In the genomic region with DNA sequence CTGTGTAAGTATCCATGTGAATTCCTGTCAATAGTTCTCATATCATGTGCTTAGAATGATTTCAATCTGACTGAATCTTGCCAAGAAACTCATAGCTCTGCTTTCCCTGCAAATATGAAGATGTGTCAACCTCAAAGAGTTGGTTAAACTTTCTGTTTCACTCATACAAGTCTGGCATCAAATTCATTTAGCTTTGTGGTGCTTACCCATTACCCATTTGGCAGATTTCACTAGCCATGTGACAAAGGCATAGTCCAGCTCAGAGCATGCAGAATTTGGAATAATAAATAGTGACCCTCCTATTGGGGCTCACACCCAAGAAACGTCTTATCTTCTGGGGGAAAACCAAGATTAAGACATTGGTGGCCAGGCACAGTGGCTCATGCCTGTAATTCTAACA, we compare ENCODE assay signal across 14 cellular contexts.
DNase-seq lines count a peak whose midpoint lies in the region; ATAC-seq and TF ChIP-seq lines count a peak whose summit lies in the region.
"Had no signal": no experiment of that assay in that cellular context is flagged by ENCODE, and none has a peak within 500 bp of the region (broad histone marks: within the 10 kb centered on the region; RNA-seq: fewer than 3 reads in every experiment).

No MANE protein-coding gene starts in this region.

- no peak overlapping the region for H3K4me3 Mint-ChIP-seq in activated naive CD4-positive, alpha-beta T cell treated with anti-CD3 and anti-CD28 coated beads, Interleukin-2, amount 10 ng/mL, durations not matched to agents 7 days and 5 days
- H3K4me3 Mint-ChIP-seq in activated CD8-positive, alpha-beta T cell treated with anti-CD3 and anti-CD28 coated beads for 36 hours, result no peak overlapping the region
- H3K4me3 Mint-ChIP-seq in CD4-positive, alpha-beta memory T cell, result no peak overlapping the region
- H3K4me3 Mint-ChIP-seq: B cell, mesothelial cell of epicardium had no signal

- H3K4me3 ChIP-seq in fibroblast of lung (replicated peaks in 1 of 4; ENCODE audit: control extremely low read depth in 1 of 4, insufficient read depth in 1 of 4, low read depth in 3 of 4, low read length in 4 of 4) (no peak overlapping the region), thoracic aorta (no peak overlapping the region)
- H3K4me3 ChIP-seq in CD4-positive, alpha-beta memory T cell (ENCODE audit: low read length in 2 of 2), result no peak overlapping the region
- H3K4me3 ChIP-seq: SJSA1 had no signal

- intact Hi-C loops in activated CD8-positive, alpha-beta T cell treated with anti-CD3 and anti-CD28 coated beads for 36 hours (cut with micrococcal nuclease), result no loop called here
- intact Hi-C loops in CD4-positive, alpha-beta memory T cell (cut with micrococcal nuclease), result no loop called here

- H3K27me3 ChIP-seq in fibroblast of lung (ENCODE audit: control insufficient read depth, insufficient read depth, low read length) (no peaks in the 10 kb centered on the region), thoracic aorta (replicated peaks; ENCODE audit: insufficient read depth) (no peaks in the 10 kb centered on the region)
- no peaks in the 10 kb centered on the region for H3K27me3 ChIP-seq in CD4-positive, alpha-beta memory T cell (ENCODE audit: insufficient read depth, low read length)
- H3K27me3 ChIP-seq: SJSA1 had no signal

- no peak overlapping the region for H3K4me2 ChIP-seq in fibroblast of lung (ENCODE audit: extremely low read depth, insufficient read depth, low read length)

- H4K20me1 ChIP-seq in fibroblast of lung (ENCODE audit: control insufficient read depth, extremely low read depth, insufficient read depth, low read length), result no peaks in the 10 kb centered on the region

- peak; percentile 64 for ATAC-seq in activated CD8-positive, alpha-beta T cell treated with anti-CD3 and anti-CD28 coated beads for 36 hours
- ATAC-seq in thoracic aorta (ENCODE audit: insufficient number of reproducible peaks, low FRiP score, low read depth), result no peak

- H3K79me2 ChIP-seq in fibroblast of lung (ENCODE audit: control insufficient read depth, insufficient read depth, low read length), result no peaks in the 10 kb centered on the region

- H3K36me3 ChIP-seq in fibroblast of lung (ENCODE audit: control insufficient read depth, insufficient read depth, low read length) (no peaks in the 10 kb centered on the region), thoracic aorta (no peaks in the 10 kb centered on the region)
- no peaks in the 10 kb centered on the region for H3K36me3 ChIP-seq in CD4-positive, alpha-beta memory T cell (ENCODE audit: insufficient read depth, low read length)

- DNase-seq in activated naive CD4-positive, alpha-beta T cell treated with anti-CD3 and anti-CD28 coated beads, Interleukin-2, amount 10 ng/mL, durations not matched to agents 7 days and 5 days, result no peak
- no peak for DNase-seq in activated naive CD4-positive, alpha-beta T cell treated with Interleukin-2 at 50 U/mL for 16 hours
- DNase-seq in activated CD8-positive, alpha-beta T cell treated with anti-CD3 and anti-CD28 coated beads for 36 hours, result no peak
- peak; percentile 66 to 79 for DNase-seq in fibroblast of lung (ENCODE audit: low read depth in 2 of 2)
- DNase-seq in thoracic aorta (ENCODE audit: low spot score), result no peak
- DNase-seq in CD4-positive, alpha-beta memory T cell, result no peak
- no peak for DNase-seq in hepatic stellate cell (ENCODE audit: low spot score)
- DNase-seq in NCI-H2227 (lab: John Stamatoyannopoulos, UW; ENCODE audit: unreplicated experiment), result no peak
- DNase-seq: activated CD4-positive, CD25-positive, alpha-beta regulatory T cell treated with anti-CD3 and anti-CD28 coated beads, Interleukin-2, amount 50 U/mL, for 72 hours; anterior cingulate cortex; NCI-H82 had no signal

- H2AFZ ChIP-seq in fibroblast of lung (ENCODE audit: low read length), result no peak overlapping the region

- CTCF ChIA-PET in activated naive CD4-positive, alpha-beta T cell treated with anti-CD3 and anti-CD28 coated beads, Interleukin-2, amount 10 ng/mL, durations not matched to agents 7 days and 5 days (lab: Charles Lee), result interaction anchor here (1.4 to 3.7 kb wide), 3 partner anchors 40 to 1175 kb away, joined by 4 to 31 read pairs (median 21); no protein-coding TSS in a partner anchor
- CTCF ChIA-PET in activated CD8-positive, alpha-beta T cell treated with anti-CD3 and anti-CD28 coated beads for 36 hours (lab: Charles Lee), result interaction anchor here (1.0 to 6.1 kb wide), 7 partner anchors 24 to 1176 kb away, joined by 3 to 46 read pairs (median 5); no protein-coding TSS in a partner anchor
- CTCF ChIA-PET in CD4-positive, alpha-beta memory T cell (lab: Charles Lee; ENCODE audit: partially characterized antibody), result interaction anchor here (1.4 to 5.9 kb wide), 2 partner anchors 39 to 1175 kb away, joined by 5 to 39 read pairs; no protein-coding TSS in a partner anchor

- no peak for TF ChIP-seq CTCF in activated CD8-positive, alpha-beta T cell treated with anti-CD3 and anti-CD28 coated beads for 36 hours (IDR thresholded peaks at IDR 0.05)
- TF ChIP-seq CTCF in fibroblast of lung (conservative IDR thresholded peaks at IDR 0.05 in 1 of 2, IDR thresholded peaks at IDR 0.05 in 1 of 2; ENCODE audit: low read depth in 1 of 2, low read length in 2 of 2), result no peak
- TF ChIP-seq CTCF in thoracic aorta (IDR thresholded peaks at IDR 0.05), result no peak

- no peak overlapping the region for H3K9ac ChIP-seq in fibroblast of lung (ENCODE audit: insufficient read depth, low read length)

- peak overlapping the region; percentile 64 for H3K27ac Mint-ChIP-seq in activated naive CD4-positive, alpha-beta T cell treated with anti-CD3 and anti-CD28 coated beads, Interleukin-2, amount 10 ng/mL, durations not matched to agents 7 days and 5 days
- H3K27ac Mint-ChIP-seq in activated CD8-positive, alpha-beta T cell treated with anti-CD3 and anti-CD28 coated beads for 36 hours, result peak overlapping the region; percentile 87
- no peak overlapping the region for H3K27ac Mint-ChIP-seq in CD4-positive, alpha-beta memory T cell
- H3K27ac Mint-ChIP-seq: B cell, mesothelial cell of epicardium had no signal

- H3K27me3 Mint-ChIP-seq in activated naive CD4-positive, alpha-beta T cell treated with anti-CD3 and anti-CD28 coated beads, Interleukin-2, amount 10 ng/mL, durations not matched to agents 7 days and 5 days, result no peaks in the 10 kb centered on the region
- no peaks in the 10 kb centered on the region for H3K27me3 Mint-ChIP-seq in activated CD8-positive, alpha-beta T cell treated with anti-CD3 and anti-CD28 coated beads for 36 hours
- no peaks in the 10 kb centered on the region for H3K27me3 Mint-ChIP-seq in CD4-positive, alpha-beta memory T cell
- H3K27me3 Mint-ChIP-seq: B cell had no signal

- no peaks in the 10 kb centered on the region for H3K4me1 ChIP-seq in fibroblast of lung (ENCODE audit: control insufficient read depth, extremely low read depth, insufficient read depth, low read length)
- peaks cover 17 to 23% of the 10 kb centered on the region in 2 donors for H3K4me1 ChIP-seq in thoracic aorta (ENCODE audit: control insufficient read depth in 1 of 2, low read depth in 2 of 2)
- H3K4me1 ChIP-seq in CD4-positive, alpha-beta memory T cell (ENCODE audit: insufficient read depth, low read length), result peaks cover 22% of the 10 kb centered on the region

- H3K27ac ChIP-seq in fibroblast of lung (ENCODE audit: insufficient read depth, low read length) (no peak overlapping the region), thoracic aorta (peak overlapping the region; percentile 9 to 49)
- no peak overlapping the region for H3K27ac ChIP-seq in CD4-positive, alpha-beta memory T cell (ENCODE audit: low read depth, low read length)
- H3K27ac ChIP-seq: SJSA1 had no signal

- no peaks in the 10 kb centered on the region for H3K9me3 ChIP-seq in fibroblast of lung (ENCODE audit: control insufficient read depth, insufficient read depth, low read depth, low read length)
- H3K9me3 ChIP-seq in thoracic aorta, result no peaks in the 10 kb centered on the region
- H3K9me3 ChIP-seq in CD4-positive, alpha-beta memory T cell (ENCODE audit: control insufficient read depth in 1 of 2, low read length in 2 of 2), result no peaks in the 10 kb centered on the region
- H3K9me3 ChIP-seq: SJSA1 had no signal

- H3K36me3 Mint-ChIP-seq in activated naive CD4-positive, alpha-beta T cell treated with anti-CD3 and anti-CD28 coated beads, Interleukin-2, amount 10 ng/mL, durations not matched to agents 7 days and 5 days, result peaks cover 4% of the 10 kb centered on the region
- H3K36me3 Mint-ChIP-seq in activated CD8-positive, alpha-beta T cell treated with anti-CD3 and anti-CD28 coated beads for 36 hours (ENCODE audit: low read depth), result peaks cover 2% of the 10 kb centered on the region
- no peaks in the 10 kb centered on the region for H3K36me3 Mint-ChIP-seq in CD4-positive, alpha-beta memory T cell

- POLR2A ChIA-PET in activated CD8-positive, alpha-beta T cell treated with anti-CD3 and anti-CD28 coated beads for 36 hours (lab: Charles Lee), result interaction anchor here (0.6 to 1.6 kb wide), 7 partner anchors 37 to 1179 kb away, joined by 3 to 6 read pairs (median 3); no protein-coding TSS in a partner anchor
- POLR2A ChIA-PET in CD4-positive, alpha-beta memory T cell (lab: Charles Lee; ENCODE audit: partially characterized antibody), result no interaction called here

- peaks cover 5% of the 10 kb centered on the region for H3K9me3 Mint-ChIP-seq in activated naive CD4-positive, alpha-beta T cell treated with anti-CD3 and anti-CD28 coated beads, Interleukin-2, amount 10 ng/mL, durations not matched to agents 7 days and 5 days
- H3K9me3 Mint-ChIP-seq in activated CD8-positive, alpha-beta T cell treated with anti-CD3 and anti-CD28 coated beads for 36 hours, result peaks cover 10% of the 10 kb centered on the region
- peaks cover 0 to 4% (median 0%) of the 10 kb centered on the region in 8 donors for H3K9me3 Mint-ChIP-seq in CD4-positive, alpha-beta memory T cell

- peaks cover 42% of the 10 kb centered on the region for H3K4me1 Mint-ChIP-seq in activated naive CD4-positive, alpha-beta T cell treated with anti-CD3 and anti-CD28 coated beads, Interleukin-2, amount 10 ng/mL, durations not matched to agents 7 days and 5 days
- H3K4me1 Mint-ChIP-seq in activated CD8-positive, alpha-beta T cell treated with anti-CD3 and anti-CD28 coated beads for 36 hours (ENCODE audit: low read depth), result peaks cover 42% of the 10 kb centered on the region
- H3K4me1 Mint-ChIP-seq in CD4-positive, alpha-beta memory T cell, result peaks cover 24 to 37% (median 31%) of the 10 kb centered on the region in 4 donors

Comparison
In these comparisons a context has a peak if more than half of its experiments do, and no peak if none do; other contexts are left out.
1. DNase-seq: peak in fibroblast of lung (2 of 2); none in activated naive CD4-positive, alpha-beta T cell treated with anti-CD3 and anti-CD28 coated beads, Interleukin-2, amount 10 ng/mL, durations not matched to agents 7 days and 5 days (single experiment), activated naive CD4-positive, alpha-beta T cell treated with Interleukin-2 at 50 U/mL for 16 hours (single experiment), activated CD8-positive, alpha-beta T cell treated with anti-CD3 and anti-CD28 coated beads for 36 hours (single experiment), thoracic aorta (single experiment), CD4-positive, alpha-beta memory T cell (0 of 5), hepatic stellate cell (single experiment) and NCI-H2227 (single experiment).
2. H3K27ac Mint-ChIP-seq: peak in activated naive CD4-positive, alpha-beta T cell treated with anti-CD3 and anti-CD28 coated beads, Interleukin-2, amount 10 ng/mL, durations not matched to agents 7 days and 5 days (single experiment) and activated CD8-positive, alpha-beta T cell treated with anti-CD3 and anti-CD28 coated beads for 36 hours (single experiment); none in CD4-positive, alpha-beta memory T cell (0 of 7).
3. H3K27ac ChIP-seq: peak in thoracic aorta (2 of 2); none in fibroblast of lung (single experiment) and CD4-positive, alpha-beta memory T cell (single experiment).